Comparison of ENCODE assay signal across 1 cellular context in the genomic region with DNA sequence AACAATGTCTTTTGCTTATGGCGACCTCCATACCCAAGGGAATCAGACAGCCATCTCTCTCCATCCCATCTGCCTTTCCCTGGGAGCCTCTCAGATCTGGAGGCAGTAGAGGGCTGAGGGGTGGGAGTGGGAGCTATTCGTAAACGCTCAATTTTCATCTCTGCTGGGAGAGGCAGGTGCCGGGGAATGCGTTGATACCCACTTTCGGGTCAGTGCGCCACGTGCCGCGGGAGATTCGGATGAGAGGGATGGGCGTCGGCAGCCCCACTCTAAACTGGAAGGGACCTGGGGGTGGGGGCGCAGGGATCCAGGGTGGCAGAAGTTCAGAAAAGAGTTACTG.
TF ChIP-seq lines count a peak whose summit lies in the region.

No MANE protein-coding gene starts in this region.

TF ChIP-seq in H1, 55 proteins besides CTCF, POLR2A, EP300 and RAD21:
- TF ChIP-seq CHD1 (IDR thresholded peaks at IDR 0.05; ENCODE audit: low read depth, low read length) (no peak), ATF2 (IDR thresholded peaks at IDR 0.05; ENCODE audit: low read length) (no peak), SIX5 (IDR thresholded peaks at IDR 0.05; ENCODE audit: low read depth, low read length) (no peak), HDAC6 (IDR thresholded peaks at IDR 0.05; ENCODE audit: low read depth, low read length) (no peak), GTF2F1 (IDR thresholded peaks at IDR 0.05; ENCODE audit: borderline replicate concordance, low read depth, low read length) (no peak), SP2 (IDR thresholded peaks at IDR 0.05; ENCODE audit: low read length) (no peak), ZNF274 (IDR thresholded peaks at IDR 0.05; ENCODE audit: borderline replicate concordance, extremely low read depth, low read length) (no peak), CBX8 (IDR thresholded peaks at IDR 0.05; ENCODE audit: borderline replicate concordance, low read depth, low read length) (no peak)
